ENCODE assay signal across 19 cellular contexts in genomic region chr3:38115645-38116427, GRCh38. TPM values are rescaled to one million over a fixed set of nuclear protein-coding genes. Genes with fewer than 3 reads are reported as not detected.
DNase-seq lines count a peak whose midpoint lies in the region; ATAC-seq, FAIRE-seq and TF ChIP-seq lines count a peak whose summit lies in the region.
"Had no signal": no experiment of that assay in that cellular context is flagged by ENCODE, and none has a peak within 500 bp of the region (broad histone marks: within the 10 kb centered on the region; RNA-seq: fewer than 3 reads in every experiment).

No MANE protein-coding gene starts in this region.

- H3K27ac Mint-ChIP-seq in activated naive CD4-positive, alpha-beta T cell treated with anti-CD3 and anti-CD28 coated beads, Interleukin-2, amount 50 U/mL, for 72 hours, result peak overlapping the region; percentile 8 to 18
- H3K27ac Mint-ChIP-seq in WTC11, result no peak overlapping the region; the same call in 1 of the 2 replicates
- H3K27ac Mint-ChIP-seq: dendritic cell treated with granulocyte-macrophage colony-stimulating factor and Interleukin-4, amounts not matched to agents 40 ng/mL and 50 ng/mL, for 4 days; HFFc6; nephron had no signal

- no peaks in the 10 kb centered on the region for H3K9me3 Mint-ChIP-seq in activated naive CD4-positive, alpha-beta T cell treated with anti-CD3 and anti-CD28 coated beads, Interleukin-2, amount 50 U/mL, for 72 hours
- H3K9me3 Mint-ChIP-seq in WTC11, result no peaks in the 10 kb centered on the region
- H3K9me3 Mint-ChIP-seq: activated T-cell treated with anti-CD3 and anti-CD28 coated beads, Interleukin-2, amount 50 U/mL, for 4 hours; dendritic cell treated with granulocyte-macrophage colony-stimulating factor and Interleukin-4, amounts not matched to agents 40 ng/mL and 50 ng/mL, for 4 days; HFFc6; nephron had no signal

- CTCF ChIA-PET in WTC11 (lab: Charles Lee) (interaction anchor here (1.0 to 1.8 kb wide), 4 partner anchors 9 to 231 kb away, joined by 3 to 7 read pairs (median 4); partner anchors contain the start of genes ACAA1 and XYLB), GM10248 (lab: Yijun Ruan, JAX) (interaction anchor here (0.9 to 7.0 kb wide), 11 partner anchors 8 to 365 kb away, joined by 3 to 71 read pairs (median 4); partner anchors contain the start of gene ACAA1)

- H3K27me3 ChIP-seq in tibial artery, result no peaks in the 10 kb centered on the region

- H3K36me3 Mint-ChIP-seq in activated naive CD4-positive, alpha-beta T cell treated with anti-CD3 and anti-CD28 coated beads, Interleukin-2, amount 50 U/mL, for 72 hours, result no peaks in the 10 kb centered on the region
- H3K36me3 Mint-ChIP-seq in WTC11, result no peaks in the 10 kb centered on the region; the same call in 1 of the 2 replicates

- intact Hi-C loops in tibial artery (cut with DNase I; ENCODE audit: low total_unique reads), result loop anchor here (5.0 kb wide), 1 partner anchor 361 kb away; no protein-coding TSS in a partner anchor
- intact Hi-C loops in kidney (cut with DNase I), result no loop called here

- TF ChIP-seq CTCF in WTC11 (IDR thresholded peaks at IDR 0.05) (no peak), tibial artery (IDR thresholded peaks at IDR 0.05) (no peak), kidney (IDR thresholded peaks at IDR 0.05; ENCODE audit: borderline replicate concordance, extremely low read depth, insufficient read depth) (no peak), GM10248 (IDR thresholded peaks at IDR 0.05; ENCODE audit: control extremely low read depth, extremely low read depth, low read depth, missing control alignments) (no peak)

- POLR2A ChIA-PET in WTC11 (lab: Charles Lee) (no interaction called here), GM10248 (lab: Yijun Ruan, JAX) (interaction anchor here (2.0 kb wide), 1 partner anchor 21 kb away, joined by 5 read pairs; the partner anchor contains the start of gene ACAA1)

- FAIRE-seq in kidney (lab: Jason Lieb, UNC), result no peak

- no peak for ATAC-seq in activated naive CD4-positive, alpha-beta T cell treated with anti-CD3 and anti-CD28 coated beads, Interleukin-2, amount 50 U/mL, for 72 hours
- ATAC-seq in WTC11 (no peak), left lobe of liver (no peak)
- ATAC-seq: activated T-cell treated with anti-CD3 and anti-CD28 coated beads, Interleukin-2, amount 50 U/mL, for 4 hours; foreskin keratinocyte had no signal

- peak in 1 of 2 donors; percentile 50 for DNase-seq in activated naive CD4-positive, alpha-beta T cell treated with anti-CD3 and anti-CD28 coated beads, Interleukin-2, amount 50 U/mL, for 72 hours (ENCODE audit: low spot score in 2 of 2)
- DNase-seq in activated naive CD4-positive, alpha-beta T cell treated with Interleukin-2 at 50 U/mL for 16 hours, result no peak
- DNase-seq in WTC11 (ENCODE audit: low spot score), result peak; percentile 6
- DNase-seq in left lobe of liver (ENCODE audit: low spot score), result peak; percentile 46
- DNase-seq in tibial artery, result peak; percentile 11 to 51
- no peak for DNase-seq in kidney
- no peak for DNase-seq in GM10248 (ENCODE audit: extremely low spot score)
- DNase-seq: activated T-cell treated with anti-CD3 and anti-CD28 coated beads, Interleukin-2, amount 50 U/mL, for 4 hours; EL; foreskin keratinocyte; HFFc6; hypothalamus; mesenchymal stem cell; NCI-H2081 treated with DMSO at 0.1 percent for 48 hours; NCI-H446 treated with DMSO at 0.1 percent for 48 hours; stimulated activated CD4-positive, alpha-beta T cell treated with anti-CD3 and anti-CD28 coated beads, Interleukin-4, amount 100 ng/mL, for 4 hours had no signal

- H3K36me3 ChIP-seq in tibial artery (peaks cover 0 to 23% (median 10%) of the 10 kb centered on the region in 3 donors), kidney (ENCODE audit: control insufficient read depth in 1 of 2, insufficient read depth in 2 of 2, low read length in 2 of 2) (peaks cover 4 to 7% of the 10 kb centered on the region in 2 donors)

- H3K4me3 Mint-ChIP-seq in WTC11, result no peak overlapping the region
- H3K4me3 Mint-ChIP-seq: activated T-cell treated with anti-CD3 and anti-CD28 coated beads, Interleukin-2, amount 50 U/mL, for 4 hours; dendritic cell treated with granulocyte-macrophage colony-stimulating factor and Interleukin-4, amounts not matched to agents 40 ng/mL and 50 ng/mL, for 4 days; HFFc6; nephron had no signal

- H3K27ac ChIP-seq in tibial artery (no peak overlapping the region), kidney (ENCODE audit: low read depth in 2 of 2, low read length in 2 of 2) (no peak overlapping the region)
- H3K27ac ChIP-seq: foreskin keratinocyte, KMS-11 had no signal

- H3K4me1 Mint-ChIP-seq in WTC11, result no peaks in the 10 kb centered on the region
- H3K4me1 Mint-ChIP-seq: nephron had no signal

- H3K4me1 ChIP-seq in tibial artery (peaks cover 0 to 6% (median 0%) of the 10 kb centered on the region in 4 donors), kidney (ENCODE audit: control insufficient read depth in 1 of 2, insufficient read depth in 1 of 2, low read depth in 1 of 2, low read length in 2 of 2) (peaks cover 3 to 6% of the 10 kb centered on the region in 2 donors)
- H3K4me1 ChIP-seq: foreskin keratinocyte had no signal

- H3K4me3 ChIP-seq in tibial artery, result no peak overlapping the region
- H3K4me3 ChIP-seq in kidney (ENCODE audit: low read length in 2 of 2), result no peak overlapping the region

- peaks cover 6% of the 10 kb centered on the region for H3K27me3 Mint-ChIP-seq in WTC11 (ENCODE audit: low read depth)
- H3K27me3 Mint-ChIP-seq: dendritic cell treated with granulocyte-macrophage colony-stimulating factor and Interleukin-4, amounts not matched to agents 40 ng/mL and 50 ng/mL, for 4 days had no signal

- H3K9ac ChIP-seq in kidney (ENCODE audit: low read length in 2 of 2), result no peak overlapping the region
- H3K9ac ChIP-seq: KMS-11 had no signal

- H3K9me3 ChIP-seq in tibial artery, result no peaks in the 10 kb centered on the region
- H3K9me3 ChIP-seq in kidney (ENCODE audit: control insufficient read depth in 1 of 2, low read length in 2 of 2), result no peaks in the 10 kb centered on the region

TF ChIP-seq in WTC11, 78 proteins besides CTCF, POLR2A, EP300 and RAD21:
- TF ChIP-seq MLX (CRISPR knock-in tag; IDR thresholded peaks at IDR 0.05) (no peak), ZBTB21 (CRISPR knock-in tag; IDR thresholded peaks at IDR 0.05; ENCODE audit: borderline replicate concordance) (no peak), ERG (CRISPR knock-in tag; IDR thresholded peaks at IDR 0.05) (no peak), SP1 (CRISPR knock-in tag; conservative IDR thresholded peaks at IDR 0.05) (no peak), PREB (CRISPR knock-in tag; IDR thresholded peaks at IDR 0.05; ENCODE audit: borderline replicate concordance) (no peak), SMAD4 (CRISPR knock-in tag; IDR thresholded peaks at IDR 0.05) (no peak)
- TF ChIP-seq, protein P1, sequence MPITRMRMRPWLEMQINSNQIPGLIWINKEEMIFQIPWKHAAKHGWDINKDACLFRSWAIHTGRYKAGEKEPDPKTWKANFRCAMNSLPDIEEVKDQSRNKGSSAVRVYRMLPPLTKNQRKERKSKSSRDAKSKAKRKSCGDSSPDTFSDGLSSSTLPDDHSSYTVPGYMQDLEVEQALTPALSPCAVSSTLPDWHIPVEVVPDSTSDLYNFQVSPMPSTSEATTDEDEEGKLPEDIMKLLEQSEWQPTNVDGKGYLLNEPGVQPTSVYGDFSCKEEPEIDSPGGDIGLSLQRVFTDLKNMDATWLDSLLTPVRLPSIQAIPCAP (CRISPR knock-in tag; IDR thresholded peaks at IDR 0.05), result no peak

RNA-seq across cellular contexts. Expression of gene ACAA1, which starts 21.1 kb away (rescaled TPM):
- total RNA-seq in activated naive CD4-positive, alpha-beta T cell treated with anti-CD3 and anti-CD28 coated beads, Interleukin-2, amount 50 U/mL, for 72 hours, result 10 to 100 TPM; 73.9 to 83.9 TPM
- 34.4 to 46.5 TPM (median 39.0 TPM) in 3 replicates for total RNA-seq in WTC11 (2021)
- total RNA-seq in left lobe of liver, result 479 TPM
- 90.0 TPM for total RNA-seq in kidney
- polyA plus RNA-seq in kidney (ENCODE audit: insufficient read depth, low read depth, low replicate concordance), result 566 TPM

RNA-seq across cellular contexts. Expression of gene MYD88, which starts 22.6 kb away (rescaled TPM):
- 10 to 100 TPM; 23.5 to 41.2 TPM for total RNA-seq in activated naive CD4-positive, alpha-beta T cell treated with anti-CD3 and anti-CD28 coated beads, Interleukin-2, amount 50 U/mL, for 72 hours
- total RNA-seq in WTC11 (2021) (18.1 to 19.2 TPM (median 19.2 TPM) in 3 replicates), left lobe of liver (37.5 TPM), kidney (34.5 TPM)
- polyA plus RNA-seq in kidney (ENCODE audit: insufficient read depth, low read depth, low replicate concordance), result 20.8 TPM

RNA-seq across cellular contexts. Expression of gene OXSR1, which starts 49.5 kb away (rescaled TPM):
- 10 to 100 TPM; 46.8 to 58.3 TPM for total RNA-seq in activated naive CD4-positive, alpha-beta T cell treated with anti-CD3 and anti-CD28 coated beads, Interleukin-2, amount 50 U/mL, for 72 hours
- total RNA-seq in WTC11 (2021) (49.4 to 52.4 TPM (median 50.6 TPM) in 3 replicates), left lobe of liver (12.1 TPM), kidney (40.0 TPM)
- polyA plus RNA-seq in kidney (ENCODE audit: insufficient read depth, low read depth, low replicate concordance), result 16.7 TPM

Comparison
In these comparisons a context has a peak if more than half of its experiments do, and no peak if none do; other contexts are left out.
1. DNase-seq: peak in WTC11 (single experiment), left lobe of liver (single experiment) and tibial artery (2 of 2); none in activated naive CD4-positive, alpha-beta T cell treated with Interleukin-2 at 50 U/mL for 16 hours (single experiment), kidney (single experiment) and GM10248 (single experiment).